In the genomic region with DNA sequence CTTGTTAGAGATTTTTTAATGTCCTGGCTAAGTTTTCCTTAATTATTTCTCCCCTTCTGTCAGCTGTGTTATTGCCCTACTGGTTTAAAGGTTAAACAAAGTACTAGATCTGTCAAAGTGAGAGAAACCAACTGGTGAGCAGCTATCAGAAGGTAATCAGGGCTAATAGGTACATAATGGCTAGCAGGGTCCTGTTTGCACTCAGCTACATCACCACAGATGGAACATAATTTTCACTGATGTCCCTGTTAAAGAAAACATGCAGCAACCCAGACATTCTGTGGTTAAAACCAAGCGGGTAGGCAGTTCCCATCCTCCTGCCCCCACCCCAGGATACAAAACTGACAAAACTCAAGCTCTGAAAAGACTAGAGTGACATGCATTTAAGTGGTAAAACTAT, we compare ENCODE assay signal across 18 cellular contexts.
DNase-seq lines count a peak whose midpoint lies in the region; TF ChIP-seq lines count a peak whose summit lies in the region.
"Had no signal": no experiment of that assay in that cellular context is flagged by ENCODE, and none has a peak within 500 bp of the region (broad histone marks: within the 10 kb centered on the region; RNA-seq: fewer than 3 reads in every experiment).

No MANE protein-coding gene starts in this region.

- H2AFZ ChIP-seq in smooth muscle cell (ENCODE audit: low read depth) = no peak overlapping the region

- H3K36me3 ChIP-seq in smooth muscle cell (ENCODE audit: low read depth) = no peaks in the 10 kb centered on the region

- DNase-seq in NCI-H146 treated with DMSO at 0.1 percent for 48 hours (lab: John Stamatoyannopoulos, UW; ENCODE audit: unreplicated experiment) (peak; percentile 12), SK-N-DZ (ENCODE audit: low spot score) (peak; percentile 94), left kidney (ENCODE audit: low read depth, low spot score) (peak; percentile 60), smooth muscle cell (lab: John Stamatoyannopoulos, UW; ENCODE audit: unreplicated experiment) (no peak), T-helper 9 cell (no peak), A172 (ENCODE audit: low spot score) (no peak)
- DNase-seq in activated CD4-positive, alpha-beta T cell treated with anti-CD3 and anti-CD28 coated beads, Interleukin-2, amount 50 U/mL, for 1 hour = no peak
- DNase-seq: AML-193; DMS79; H7; Karpas-422; NCI-H1694; NCI-H2081 treated with DMSO at 0.1 percent for 48 hours; NCI-H510A treated with DMSO at 0.1 percent for 48 hours; NK-92 treated with Interleukin-12 subunit alpha and Interleukin-12 subunit beta, amount 100 ng/mL, for 24 hours; Right ventricle myocardium superior; T-helper 1 cell had no signal

- H3K79me2 ChIP-seq in smooth muscle cell (ENCODE audit: low read depth) = no peaks in the 10 kb centered on the region

- TF ChIP-seq CTCF in smooth muscle cell (IDR thresholded peaks at IDR 0.05; ENCODE audit: borderline replicate concordance, insufficient read depth, poor library complexity, severe bottlenecking) = no peak

- H3K27ac ChIP-seq in smooth muscle cell (ENCODE audit: low read depth) = no peak overlapping the region
- H3K27ac ChIP-seq: HL-60 had no signal

- no peaks in the 10 kb centered on the region for H3K4me1 ChIP-seq in smooth muscle cell (ENCODE audit: low read depth)

- no peaks in the 10 kb centered on the region for H3K9me3 ChIP-seq in smooth muscle cell (replicated peaks; ENCODE audit: low read depth)

- WGBS in smooth muscle cell (ENCODE audit: low lambda C conversion rate) = 4% methylated on average over 1 of the region's 1 CpG

- H3K4me2 ChIP-seq in smooth muscle cell = peak overlapping the region; percentile 53

- no peak overlapping the region for H3K4me3 ChIP-seq in smooth muscle cell

- no peaks in the 10 kb centered on the region for H4K20me1 ChIP-seq in smooth muscle cell (ENCODE audit: low read depth)

- H3K9ac ChIP-seq in smooth muscle cell (ENCODE audit: low read depth) = no peak overlapping the region

- no peaks in the 10 kb centered on the region for H3F3A ChIP-seq in smooth muscle cell (ENCODE audit: low read depth)

- H3K27me3 ChIP-seq in smooth muscle cell (ENCODE audit: low read depth) = peaks cover 5% of the 10 kb centered on the region

Comparison
In these comparisons a context has a peak if more than half of its experiments do, and no peak if none do; other contexts are left out.
1. DNase-seq: peak in NCI-H146 treated with DMSO at 0.1 percent for 48 hours (single experiment), SK-N-DZ (single experiment) and left kidney (single experiment); none in smooth muscle cell (single experiment), activated CD4-positive, alpha-beta T cell treated with anti-CD3 and anti-CD28 coated beads, Interleukin-2, amount 50 U/mL, for 1 hour (single experiment), T-helper 9 cell (single experiment) and A172 (single experiment).